In genomic region chr20:49219924-49220831, GRCh38 we compare ENCODE assay signal across 8 cellular contexts. TPM values are rescaled to one million over a fixed set of nuclear protein-coding genes. Genes with fewer than 3 reads are reported as not detected.
DNase-seq lines count a peak whose midpoint lies in the region; ATAC-seq and TF ChIP-seq lines count a peak whose summit lies in the region.

No MANE protein-coding gene starts in this region.

- H3K4ac ChIP-seq in neuronal stem cell (ENCODE audit: low read length): no peak overlapping the region

- CTCF ChIA-PET in CD8-positive, alpha-beta memory T cell (lab: Charles Lee): interaction anchor here (1.2 to 6.4 kb wide), 3 partner anchors 82 to 170 kb away, joined by 3 to 98 read pairs (median 4); no protein-coding TSS in a partner anchor
- CTCF ChIA-PET in PC-3 (lab: Charles Lee): no interaction called here

- H2AFZ ChIP-seq in PC-3 (ENCODE audit: low read length): peak overlapping the region; percentile 79
- peak overlapping the region; percentile 90 for H2AFZ ChIP-seq in neuronal stem cell (ENCODE audit: low read length)

- peak overlapping the region; percentile 88 for H3K4me2 ChIP-seq in PC-3 (ENCODE audit: low read length)
- H3K4me2 ChIP-seq in neuronal stem cell (ENCODE audit: insufficient read depth, low read length, poor library complexity, severe bottlenecking): peak overlapping the region; percentile 77

- peak overlapping the region; percentile 87 to 99 (median 95) for H3K4me3 Mint-ChIP-seq in CD8-positive, alpha-beta memory T cell

- H2BK12ac ChIP-seq in neuronal stem cell (ENCODE audit: low read length): no peak overlapping the region

- intact Hi-C loops in PC-3 (cut with micrococcal nuclease): no loop called here

- H3K18ac ChIP-seq in neuronal stem cell (ENCODE audit: low read length): no peak overlapping the region

- no peak for DNase-seq in CD8-positive, alpha-beta memory T cell
- DNase-seq in PC-3 (peak; percentile 20), epithelial cell of esophagus (ENCODE audit: low read depth) (no peak), neuronal stem cell (ENCODE audit: low spot score) (no peak), NCI-H128 (lab: John Stamatoyannopoulos, UW; ENCODE audit: unreplicated experiment) (no peak)
- DNase-seq in activated CD4-positive, CD25-positive, alpha-beta regulatory T cell (lab: John Stamatoyannopoulos, UW): no peak

- peaks cover 5% of the 10 kb centered on the region for H4K20me1 ChIP-seq in PC-3 (ENCODE audit: low read length)

- no peak overlapping the region for H2AK5ac ChIP-seq in neuronal stem cell (ENCODE audit: low read depth, low read length)

- H3K23ac ChIP-seq in neuronal stem cell (ENCODE audit: low read depth, low read length, poor library complexity): no peak overlapping the region

- peak overlapping the region; percentile 80 to 100 (median 99) for H3K27ac Mint-ChIP-seq in CD8-positive, alpha-beta memory T cell

- H3F3A ChIP-seq in PC-3 (ENCODE audit: low read length, unreplicated experiment): no peaks in the 10 kb centered on the region

- H4K8ac ChIP-seq in neuronal stem cell (ENCODE audit: low read depth, low read length): no peak overlapping the region

- TF ChIP-seq CTCF in PC-3 (conservative IDR thresholded peaks at IDR 0.05; ENCODE audit: low read depth, low read length): no peak
- no peak for TF ChIP-seq CTCF in epithelial cell of esophagus (IDR thresholded peaks at IDR 0.05; ENCODE audit: insufficient read depth, low read depth, low read length, missing control alignments)

- H3K4me3 ChIP-seq in CD8-positive, alpha-beta memory T cell (ENCODE audit: low read length): peak overlapping the region; percentile 100
- peak overlapping the region; percentile 82 for H3K4me3 ChIP-seq in PC-3 (ENCODE audit: low read length)
- peak overlapping the region; percentile 100 for H3K4me3 ChIP-seq in epithelial cell of esophagus (ENCODE audit: low read length)
- H3K4me3 ChIP-seq in neuronal stem cell (ENCODE audit: low read length in 2 of 2): peak overlapping the region; percentile 82 to 91

- H3K14ac ChIP-seq in neuronal stem cell (ENCODE audit: low read length): no peak overlapping the region

- H3K9me3 Mint-ChIP-seq in CD8-positive, alpha-beta memory T cell: no peaks in the 10 kb centered on the region

- H3K4me1 Mint-ChIP-seq in CD8-positive, alpha-beta memory T cell: peaks cover 27 to 44% (median 32%) of the 10 kb centered on the region in 3 donors

- H3K79me1 ChIP-seq in neuronal stem cell (ENCODE audit: low read depth, low read length): peaks cover 8% of the 10 kb centered on the region

- H3K27me3 ChIP-seq in CD8-positive, alpha-beta memory T cell (ENCODE audit: insufficient read depth, low read length, poor library complexity, severe bottlenecking): no peaks in the 10 kb centered on the region
- H3K27me3 ChIP-seq in PC-3 (ENCODE audit: low read length): no peaks in the 10 kb centered on the region
- H3K27me3 ChIP-seq in neuronal stem cell (ENCODE audit: control insufficient read depth in 3 of 3, insufficient read depth in 3 of 3, low read depth in 1 of 3, low read length in 3 of 3): no peaks in the 10 kb centered on the region

- peaks cover 24% of the 10 kb centered on the region for H3K36me3 ChIP-seq in CD8-positive, alpha-beta memory T cell (ENCODE audit: insufficient read depth, low read length)
- H3K36me3 ChIP-seq in PC-3 (ENCODE audit: low read depth, low read length): peaks cover 37% of the 10 kb centered on the region
- H3K36me3 ChIP-seq in neuronal stem cell (replicated peaks in 1 of 2; ENCODE audit: control insufficient read depth in 2 of 2, insufficient read depth in 2 of 2, low read length in 2 of 2): peaks cover 23 to 37% of the 10 kb centered on the region in 2 donors

- H3K9ac ChIP-seq in PC-3 (ENCODE audit: low read length): peak overlapping the region; percentile 83
- peak overlapping the region; percentile 75 for H3K9ac ChIP-seq in neuronal stem cell (ENCODE audit: low read depth, low read length, poor library complexity)

- peak; percentile 5 for ATAC-seq in PC-3
- ATAC-seq in GM21515 (IDR thresholded peaks at IDR 0.05; ENCODE audit: unreplicated experiment): no peak
- no peak for ATAC-seq in HG03520 (IDR thresholded peaks at IDR 0.05; ENCODE audit: unreplicated experiment)

- no peaks in the 10 kb centered on the region for H3K9me3 ChIP-seq in CD8-positive, alpha-beta memory T cell (ENCODE audit: low read length)
- H3K9me3 ChIP-seq in PC-3 (ENCODE audit: low read length) (no peaks in the 10 kb centered on the region), neuronal stem cell (replicated peaks in 1 of 2; ENCODE audit: control insufficient read depth in 2 of 2, insufficient read depth in 1 of 2, low read depth in 1 of 2, low read length in 2 of 2) (no peaks in the 10 kb centered on the region)

- H2BK5ac ChIP-seq in neuronal stem cell (ENCODE audit: low read length): no peak overlapping the region

- H3K4me1 ChIP-seq in CD8-positive, alpha-beta memory T cell (ENCODE audit: insufficient read depth, low read length): peaks cover 23% of the 10 kb centered on the region
- H3K4me1 ChIP-seq in PC-3 (ENCODE audit: insufficient read depth, low read length) (peaks cover 15% of the 10 kb centered on the region), neuronal stem cell (ENCODE audit: control insufficient read depth in 2 of 2, insufficient read depth in 1 of 2, low read depth in 1 of 2, low read length in 2 of 2) (peaks cover 4 to 6% of the 10 kb centered on the region in 2 donors)

- BruUV-seq in PC-3 (replicated peaks; lab: Mats Ljungman, UMichigan): no TSS peak

- H3K27ac ChIP-seq in CD8-positive, alpha-beta memory T cell (ENCODE audit: low read depth, low read length): peak overlapping the region; percentile 98
- H3K27ac ChIP-seq in PC-3 (ENCODE audit: low read length) (peak overlapping the region; percentile 45), neuronal stem cell (replicated peaks; ENCODE audit: low read length) (no peak overlapping the region)

- H4K91ac ChIP-seq in neuronal stem cell (ENCODE audit: low read depth, low read length, poor library complexity): no peak overlapping the region

- POLR2A ChIA-PET in CD8-positive, alpha-beta memory T cell (lab: Charles Lee): interaction anchor here (1.6 to 1.7 kb wide), 2 partner anchors 32 to 58 kb away, joined by 6 to 7 read pairs; partner anchors contain the start of genes STAU1 and ZNFX1
- POLR2A ChIA-PET in PC-3 (lab: Charles Lee; ENCODE audit: unreplicated experiment): no interaction called here

- peaks cover 29% of the 10 kb centered on the region for H3K79me2 ChIP-seq in PC-3 (ENCODE audit: low read length)

- WGBS in neuronal stem cell (ENCODE audit: extremely low coverage in 2 of 2, insufficient read length in 2 of 2, insufficient replicate concordance in 1 of 2), 2 donors: no CpG with 5 or more reads among the region's 28 CpGs

- H2BK15ac ChIP-seq in neuronal stem cell (ENCODE audit: low read length): no peak overlapping the region

- H2BK120ac ChIP-seq in neuronal stem cell (ENCODE audit: low read depth, low read length): no peak overlapping the region

- peaks cover 0 to 2% of the 10 kb centered on the region in 2 donors for H3K27me3 Mint-ChIP-seq in CD8-positive, alpha-beta memory T cell

- no peaks in the 10 kb centered on the region for H3K9me2 ChIP-seq in PC-3 (replicated peaks; ENCODE audit: low read length)

- H3K36me3 Mint-ChIP-seq in CD8-positive, alpha-beta memory T cell: peaks cover 6 to 53% (median 6%) of the 10 kb centered on the region in 3 donors

RNA-seq across cellular contexts. Expression of gene DDX27, which starts 1.0 kb away (rescaled TPM):
- 10 to 100 TPM; 67.3 to 68.7 TPM for total RNA-seq in CD8-positive, alpha-beta memory T cell
- 50.1 TPM for polyA plus RNA-seq in CD8-positive, alpha-beta memory T cell
- total RNA-seq in PC-3 (2014; rRNA removed): 80.8 and 97.3 TPM in 2 replicates
- 33.9 TPM for polyA plus RNA-seq in neuronal stem cell (2013, experiment 1 of 2)
- 33.5 TPM for polyA plus RNA-seq in neuronal stem cell (2013, experiment 2 of 2)

RNA-seq across cellular contexts. Expression of gene STAU1, which starts 32.0 kb away (rescaled TPM):
- total RNA-seq in CD8-positive, alpha-beta memory T cell: 10 to 100 TPM; 76.8 to 77.6 TPM
- 40.5 TPM for polyA plus RNA-seq in CD8-positive, alpha-beta memory T cell
- 87.8 and 111 TPM in 2 replicates for total RNA-seq in PC-3 (2014; rRNA removed)
- 86.7 TPM for polyA plus RNA-seq in neuronal stem cell (2013, experiment 1 of 2)
- 88.8 TPM for polyA plus RNA-seq in neuronal stem cell (2013, experiment 2 of 2)

RNA-seq across cellular contexts. Expression of gene ZNFX1, which starts 57.7 kb away (rescaled TPM):
- total RNA-seq in CD8-positive, alpha-beta memory T cell: 10 to 100 TPM; 55.7 to 58.9 TPM
- 75.9 TPM for polyA plus RNA-seq in CD8-positive, alpha-beta memory T cell
- total RNA-seq in PC-3 (2014; rRNA removed): 18.8 and 18.9 TPM in 2 replicates
- 2.4 TPM for polyA plus RNA-seq in neuronal stem cell (2013, experiment 1 of 2)
- 2.2 TPM for polyA plus RNA-seq in neuronal stem cell (2013, experiment 2 of 2)
